30 cellular contexts compared by ENCODE assay signal in genomic region chr10:113555751-113556150, GRCh38. TPM values are rescaled to one million over a fixed set of nuclear protein-coding genes. Genes with fewer than 3 reads are reported as not detected.
"Had no signal": no experiment of that assay in that cellular context is flagged by ENCODE, and none has a peak within 500 bp of the region (broad histone marks: within the 10 kb centered on the region; RNA-seq: fewer than 3 reads in every experiment).

No MANE protein-coding gene starts in this region.

- H3K4me1 ChIP-seq: left lung, testis had no signal

- H3K27ac ChIP-seq: brain microvascular endothelial cell, coronary artery, dorsolateral prefrontal cortex, foreskin keratinocyte, heart left ventricle, left lung, pancreas, testis, transverse colon, WERI-Rb-1 had no signal

- H3K27ac Mint-ChIP-seq: activated T-helper 1 cell treated with anti-CD3 and anti-CD28 coated beads, Interleukin-12 subunit alpha, Interleukin-12 subunit beta, Interleukin-2, Interleukin-4 antibody, amounts not matched to agents 30 ng/mL and 10 ng/mL and 1 ng/mL, durations not matched to agents 14 hours and 24 hours and 36 hours; nephron progenitor cell had no signal

- H3K36me3 ChIP-seq: brain microvascular endothelial cell, heart left ventricle, left lung, pancreas, transverse colon, WERI-Rb-1 had no signal

- H3K9me3 Mint-ChIP-seq: activated T-helper 1 cell treated with anti-CD3 and anti-CD28 coated beads, Interleukin-12 subunit alpha, Interleukin-12 subunit beta, Interleukin-2, Interleukin-4 antibody, amounts not matched to agents 30 ng/mL and 10 ng/mL and 1 ng/mL, durations not matched to agents 14 hours and 24 hours and 36 hours had no signal

- H3K4me3 Mint-ChIP-seq: activated T-helper 1 cell treated with anti-CD3 and anti-CD28 coated beads, Interleukin-12 subunit alpha, Interleukin-12 subunit beta, Interleukin-2, Interleukin-4 antibody, amounts not matched to agents 30 ng/mL and 10 ng/mL and 1 ng/mL, durations not matched to agents 14 hours and 24 hours and 36 hours; nephron progenitor cell had no signal

- DNase-seq: activated CD4-positive, alpha-beta T cell treated with anti-CD3 and anti-CD28 coated beads for 48 hours; activated CD4-positive, alpha-beta T cell treated with anti-CD3 and anti-CD28 coated beads, Interleukin-2, amount 50 U/mL, for 48 hours; activated CD8-positive, alpha-beta memory T cell treated with anti-CD3 and anti-CD28 coated beads for 24 hours; activated effector memory CD4-positive, alpha-beta T cell treated with anti-CD3 and anti-CD28 coated beads, Interleukin-2, amount 50 U/mL, for 16 hours; activated naive CD4-positive, alpha-beta T cell treated with anti-CD3 and anti-CD28 coated beads, Interleukin-2, amount 50 U/mL, for 16 hours; amniotic stem cell; brain microvascular endothelial cell; dorsolateral prefrontal cortex; foreskin keratinocyte; heart left ventricle; left lung; nephron progenitor cell; nucleus accumbens; pancreas; right cardiac atrium; stimulated activated CD4-positive, alpha-beta T cell treated with anti-CD3 and anti-CD28 coated beads, Interleukin-2, amount 100 ng/mL, for 48 hours; stimulated activated naive CD4-positive, alpha-beta T cell treated with Interleukin-2 at 50 U/mL for 16 hours; testis; transverse colon; WERI-Rb-1 had no signal

- ATAC-seq: activated CD4-positive, CD25-positive, alpha-beta regulatory T cell treated with anti-CD3 and anti-CD28 coated beads, Interleukin-2, amount 50 U/mL, for 24 hours; esophagus mucosa; foreskin keratinocyte; heart left ventricle; left lung; pancreas; right cardiac atrium had no signal

- H3K9me3 ChIP-seq: heart left ventricle, left lung, pancreas, testis, transverse colon had no signal

- H3K27me3 ChIP-seq: brain microvascular endothelial cell, pancreas, testis, transverse colon had no signal

- H3K4me3 ChIP-seq: coronary artery, dorsolateral prefrontal cortex, heart left ventricle, left lung, lung, pancreas, testis, transverse colon had no signal

RNA-seq across cellular contexts. Expression of gene HABP2, which starts 2.9 kb away (rescaled TPM):
- total RNA-seq: activated T-helper 1 cell treated with anti-CD3 and anti-CD28 coated beads, Interleukin-12 subunit alpha, Interleukin-12 subunit beta, Interleukin-2, Interleukin-4 antibody, amounts not matched to agents 30 ng/mL and 10 ng/mL and 1 ng/mL, durations not matched to agents 14 hours and 24 hours and 36 hours; astrocyte; cardiac septum; cerebellum; foreskin keratinocyte; mesenteric fat pad; T-helper 1 cell treated with Interleukin-12 subunit alpha and Interleukin-12 subunit beta and Interleukin-4 antibody, amounts not matched to agents 30 ng/mL and 1 ng/mL, for 36 hours; transverse colon had no signal
- polyA plus RNA-seq: foreskin keratinocyte had no signal
